ENCODE assay signal across 12 cellular contexts in the genomic region with DNA sequence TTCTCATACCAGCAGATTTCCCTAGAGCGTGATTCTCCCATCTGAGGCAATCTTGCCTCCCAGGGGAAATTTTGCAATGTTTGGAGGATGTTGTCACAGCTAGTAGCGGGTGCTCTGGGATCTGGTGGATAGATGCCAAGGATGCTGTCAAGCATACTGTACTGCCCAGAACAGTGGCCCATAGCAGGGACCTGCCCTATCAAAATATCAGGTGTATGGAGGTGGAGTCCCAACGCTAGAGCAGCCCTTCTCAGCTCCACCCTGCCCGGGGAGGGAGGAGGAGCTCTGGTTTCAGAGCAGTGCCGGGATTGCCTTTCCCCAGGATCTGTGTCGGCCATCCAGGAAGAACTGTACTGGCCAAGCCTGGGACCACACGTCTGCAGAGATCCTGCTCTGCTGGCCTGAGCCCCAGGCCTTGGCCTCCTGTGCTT. TPM values are rescaled to one million over a fixed set of nuclear protein-coding genes. Genes with fewer than 3 reads are reported as not detected.
A peak's percentile ranks its signal among the peaks of the same experiment; 100 is the strongest.
DNase-seq lines count a peak whose midpoint lies in the region; ATAC-seq and TF ChIP-seq lines count a peak whose summit lies in the region.
"Had no signal": no experiment of that assay in that cellular context is flagged by ENCODE, and none has a peak within 500 bp of the region (broad histone marks: within the 10 kb centered on the region; RNA-seq: fewer than 3 reads in every experiment).

No MANE protein-coding gene starts in this region.

- POLR2A ChIA-PET in WTC11 (lab: Charles Lee), result no interaction called here

- ATAC-seq in WTC11, result no peak
- ATAC-seq in stimulated activated naive B cell treated with anti-CD40 and anti-IgM and Interleukin-4, amounts not matched to agents 10 μg/mL and 1 μg/mL and 100 μg/mL, for 72 hours (replicated peaks), result no peak
- ATAC-seq in GM21619 (IDR thresholded peaks at IDR 0.05; ENCODE audit: unreplicated experiment), result no peak
- ATAC-seq: Panc1 had no signal

- peaks cover 8% of the 10 kb centered on the region for H3K4me1 Mint-ChIP-seq in T-helper 1 cell treated with Interleukin-12 subunit alpha and Interleukin-12 subunit beta and Interleukin-4 antibody, amounts not matched to agents 30 μg/mL and 1 μg/mL, for 36 hours (ENCODE audit: low read depth)
- H3K4me1 Mint-ChIP-seq in WTC11, result peaks cover 16% of the 10 kb centered on the region
- H3K4me1 Mint-ChIP-seq in stimulated activated naive B cell treated with anti-CD40 and anti-IgM and Interleukin-4, amounts not matched to agents 10 μg/mL and 1 μg/mL and 100 μg/mL, for 72 hours, result peaks cover 12 to 25% of the 10 kb centered on the region in 2 donors

- CTCF ChIA-PET in WTC11 (lab: Charles Lee), result interaction anchor here (2.5 to 2.8 kb wide), 2 partner anchors 10 to 46 kb away, joined by 10 to 11 read pairs; no protein-coding TSS in a partner anchor

- no peaks in the 10 kb centered on the region for H3K9me3 Mint-ChIP-seq in T-helper 1 cell treated with Interleukin-12 subunit alpha and Interleukin-12 subunit beta and Interleukin-4 antibody, amounts not matched to agents 30 μg/mL and 1 μg/mL, for 36 hours
- H3K9me3 Mint-ChIP-seq in WTC11, result no peaks in the 10 kb centered on the region
- H3K9me3 Mint-ChIP-seq in stimulated activated naive B cell treated with anti-CD40 and anti-IgM and Interleukin-4, amounts not matched to agents 10 μg/mL and 1 μg/mL and 100 μg/mL, for 72 hours, result no peaks in the 10 kb centered on the region

- H3K36me3 Mint-ChIP-seq in T-helper 1 cell treated with Interleukin-12 subunit alpha and Interleukin-12 subunit beta and Interleukin-4 antibody, amounts not matched to agents 30 μg/mL and 1 μg/mL, for 36 hours (ENCODE audit: low read depth), result peaks cover 31% of the 10 kb centered on the region
- peaks cover 57% of the 10 kb centered on the region for H3K36me3 Mint-ChIP-seq in WTC11
- peaks cover 30 to 60% of the 10 kb centered on the region in 2 donors for H3K36me3 Mint-ChIP-seq in stimulated activated naive B cell treated with anti-CD40 and anti-IgM and Interleukin-4, amounts not matched to agents 10 μg/mL and 1 μg/mL and 100 μg/mL, for 72 hours

- peak overlapping the region; percentile 31 for H3K27ac Mint-ChIP-seq in T-helper 1 cell treated with Interleukin-12 subunit alpha and Interleukin-12 subunit beta and Interleukin-4 antibody, amounts not matched to agents 30 μg/mL and 1 μg/mL, for 36 hours
- peak overlapping the region; percentile 19; the same call in 1 of the 2 replicates for H3K27ac Mint-ChIP-seq in WTC11
- H3K27ac Mint-ChIP-seq in stimulated activated naive B cell treated with anti-CD40 and anti-IgM and Interleukin-4, amounts not matched to agents 10 μg/mL and 1 μg/mL and 100 μg/mL, for 72 hours, result peak overlapping the region; percentile 9

- no peak for TF ChIP-seq CTCF in WTC11 (IDR thresholded peaks at IDR 0.05)

- peaks cover under 1% of the 10 kb centered on the region for H3K27me3 Mint-ChIP-seq in T-helper 1 cell treated with Interleukin-12 subunit alpha and Interleukin-12 subunit beta and Interleukin-4 antibody, amounts not matched to agents 30 μg/mL and 1 μg/mL, for 36 hours (ENCODE audit: low read depth)
- no peaks in the 10 kb centered on the region for H3K27me3 Mint-ChIP-seq in WTC11 (ENCODE audit: low read depth)
- no peaks in the 10 kb centered on the region for H3K27me3 Mint-ChIP-seq in stimulated activated naive B cell treated with anti-CD40 and anti-IgM and Interleukin-4, amounts not matched to agents 10 μg/mL and 1 μg/mL and 100 μg/mL, for 72 hours

- DNase-seq in T-helper 1 cell (no peak), WTC11 (ENCODE audit: low spot score) (no peak), fibroblast of the conjunctiva (ENCODE audit: low read depth) (peak; percentile 18), SW480 (ENCODE audit: low spot score) (no peak), NCI-H526 treated with DMSO at 0.1 percent for 48 hours (lab: John Stamatoyannopoulos, UW) (no peak)
- DNase-seq in stimulated activated naive B cell treated with anti-CD40 and anti-IgM and Interleukin-4, amounts not matched to agents 10 μg/mL and 1 μg/mL and 100 μg/mL, for 72 hours, result no peak
- DNase-seq: activated CD8-positive, alpha-beta memory T cell treated with anti-CD3 and anti-CD28 coated beads, Interleukin-2, amount 50 U/mL, for 48 hours; NCI-H2227 treated with DMSO at 0.1 percent for 48 hours; transverse colon had no signal

- H3K4me3 Mint-ChIP-seq in T-helper 1 cell treated with Interleukin-12 subunit alpha and Interleukin-12 subunit beta and Interleukin-4 antibody, amounts not matched to agents 30 μg/mL and 1 μg/mL, for 36 hours, result no peak overlapping the region
- no peak overlapping the region for H3K4me3 Mint-ChIP-seq in WTC11
- H3K4me3 Mint-ChIP-seq in stimulated activated naive B cell treated with anti-CD40 and anti-IgM and Interleukin-4, amounts not matched to agents 10 μg/mL and 1 μg/mL and 100 μg/mL, for 72 hours, result no peak overlapping the region

TF ChIP-seq in WTC11, 78 proteins besides CTCF, POLR2A, EP300 and RAD21:
- no peak for TF ChIP-seq ZNF232 (CRISPR knock-in tag; IDR thresholded peaks at IDR 0.05)
- no peak for TF ChIP-seq IRF2 (CRISPR knock-in tag; IDR thresholded peaks at IDR 0.05; ENCODE audit: borderline replicate concordance, low read depth)
- TF ChIP-seq, protein P1, sequence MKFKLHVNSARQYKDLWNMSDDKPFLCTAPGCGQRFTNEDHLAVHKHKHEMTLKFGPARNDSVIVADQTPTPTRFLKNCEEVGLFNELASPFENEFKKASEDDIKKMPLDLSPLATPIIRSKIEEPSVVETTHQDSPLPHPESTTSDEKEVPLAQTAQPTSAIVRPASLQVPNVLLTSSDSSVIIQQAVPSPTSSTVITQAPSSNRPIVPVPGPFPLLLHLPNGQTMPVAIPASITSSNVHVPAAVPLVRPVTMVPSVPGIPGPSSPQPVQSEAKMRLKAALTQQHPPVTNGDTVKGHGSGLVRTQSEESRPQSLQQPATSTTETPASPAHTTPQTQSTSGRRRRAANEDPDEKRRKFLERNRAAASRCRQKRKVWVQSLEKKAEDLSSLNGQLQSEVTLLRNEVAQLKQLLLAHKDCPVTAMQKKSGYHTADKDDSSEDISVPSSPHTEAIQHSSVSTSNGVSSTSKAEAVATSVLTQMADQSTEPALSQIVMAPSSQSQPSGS (CRISPR knock-in tag; IDR thresholded peaks at IDR 0.05; ENCODE audit: borderline replicate concordance, low read depth), result no peak
- no peak for TF ChIP-seq NFATC4 (CRISPR knock-in tag; IDR thresholded peaks at IDR 0.05)
- no peak for TF ChIP-seq MXD4 (CRISPR knock-in tag; IDR thresholded peaks at IDR 0.05; ENCODE audit: borderline replicate concordance)
- TF ChIP-seq, protein P2, sequence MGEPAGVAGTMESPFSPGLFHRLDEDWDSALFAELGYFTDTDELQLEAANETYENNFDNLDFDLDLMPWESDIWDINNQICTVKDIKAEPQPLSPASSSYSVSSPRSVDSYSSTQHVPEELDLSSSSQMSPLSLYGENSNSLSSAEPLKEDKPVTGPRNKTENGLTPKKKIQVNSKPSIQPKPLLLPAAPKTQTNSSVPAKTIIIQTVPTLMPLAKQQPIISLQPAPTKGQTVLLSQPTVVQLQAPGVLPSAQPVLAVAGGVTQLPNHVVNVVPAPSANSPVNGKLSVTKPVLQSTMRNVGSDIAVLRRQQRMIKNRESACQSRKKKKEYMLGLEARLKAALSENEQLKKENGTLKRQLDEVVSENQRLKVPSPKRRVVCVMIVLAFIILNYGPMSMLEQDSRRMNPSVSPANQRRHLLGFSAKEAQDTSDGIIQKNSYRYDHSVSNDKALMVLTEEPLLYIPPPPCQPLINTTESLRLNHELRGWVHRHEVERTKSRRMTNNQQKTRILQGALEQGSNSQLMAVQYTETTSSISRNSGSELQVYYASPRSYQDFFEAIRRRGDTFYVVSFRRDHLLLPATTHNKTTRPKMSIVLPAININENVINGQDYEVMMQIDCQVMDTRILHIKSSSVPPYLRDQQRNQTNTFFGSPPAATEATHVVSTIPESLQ (CRISPR knock-in tag; IDR thresholded peaks at IDR 0.05), result no peak

RNA-seq across cellular contexts. Expression of a gene that starts 10.9 kb away (rescaled TPM):
- total RNA-seq in WTC11 (2021), result 67.6 to 72.6 TPM (median 69.6 TPM) in 3 replicates

RNA-seq across cellular contexts. Expression of a gene that starts 27.5 kb away (rescaled TPM):
- 120 to 131 TPM (median 123 TPM) in 3 replicates for total RNA-seq in WTC11 (2021)

RNA-seq across cellular contexts. Expression of a gene that starts 36.2 kb away (rescaled TPM):
- 626 to 659 TPM (median 656 TPM) in 3 replicates for total RNA-seq in WTC11 (2021)
